ENCODE assay signal across 14 cellular contexts in the genomic region with DNA sequence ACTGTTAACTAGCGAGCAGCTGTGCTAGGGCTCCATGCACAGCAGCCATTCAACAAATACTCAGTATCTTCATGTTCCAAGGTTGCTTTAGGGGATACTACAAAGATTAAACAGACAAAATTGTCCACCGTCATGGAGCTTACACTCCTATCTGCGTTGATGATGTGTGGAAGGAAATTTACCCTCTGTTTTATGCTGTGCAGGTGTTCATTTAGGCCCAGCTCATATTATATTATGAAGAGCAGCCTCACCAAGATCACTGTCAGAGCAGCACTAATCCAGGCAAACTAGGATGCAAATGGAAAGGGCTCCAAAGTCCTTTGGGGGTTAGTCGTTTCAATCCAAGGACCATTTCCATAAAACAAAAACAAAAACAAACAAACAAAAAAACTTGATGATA. TPM values are rescaled to one million over a fixed set of nuclear protein-coding genes. Genes with fewer than 3 reads are reported as not detected.
A peak's percentile ranks its signal among the peaks of the same experiment; 100 is the strongest.
DNase-seq lines count a peak whose midpoint lies in the region; ATAC-seq and TF ChIP-seq lines count a peak whose summit lies in the region.
"Had no signal": no experiment of that assay in that cellular context is flagged by ENCODE, and none has a peak within 500 bp of the region (broad histone marks: within the 10 kb centered on the region; RNA-seq: fewer than 3 reads in every experiment).

No MANE protein-coding gene starts in this region.

- intact Hi-C loops in activated T-helper 1 cell treated with anti-CD3 and anti-CD28 coated beads, Interleukin-12 subunit alpha, Interleukin-12 subunit beta, Interleukin-2, Interleukin-4 antibody, amounts not matched to agents 30 ng/mL and 10 ng/mL and 1 ng/mL, durations not matched to agents 14 hours and 24 hours and 36 hours (cut with micrococcal nuclease): no loop called here

- H3K9me3 ChIP-seq in right atrium auricular region: no peaks in the 10 kb centered on the region
- H3K9me3 ChIP-seq: sigmoid colon had no signal

- TF ChIP-seq CTCF in GM12865 (IDR thresholded peaks at IDR 0.05; ENCODE audit: insufficient read depth, low read depth, low read length, missing control alignments) (no peak), right atrium auricular region (IDR thresholded peaks at IDR 0.05) (no peak)

- H3K27me3 ChIP-seq in right atrium auricular region: no peaks in the 10 kb centered on the region
- H3K27me3 ChIP-seq: sigmoid colon had no signal

- H3K4me1 Mint-ChIP-seq in activated T-helper 1 cell treated with anti-CD3 and anti-CD28 coated beads, Interleukin-12 subunit alpha, Interleukin-12 subunit beta, Interleukin-2, Interleukin-4 antibody, amounts not matched to agents 30 ng/mL and 10 ng/mL and 1 ng/mL, durations not matched to agents 14 hours and 24 hours and 36 hours (ENCODE audit: low read depth): peaks cover 97% of the 10 kb centered on the region
- H3K4me1 Mint-ChIP-seq in natural killer cell treated with Interleukin-12 subunit alpha and Interleukin-12 subunit beta and Interleukin-15 and Interleukin-18, amount 100 ng/mL, for 72 hours (ENCODE audit: low read depth in 2 of 2): peaks cover 53 to 69% of the 10 kb centered on the region in 2 donors

- peak overlapping the region; percentile 95 for H3K27ac Mint-ChIP-seq in activated T-helper 1 cell treated with anti-CD3 and anti-CD28 coated beads, Interleukin-12 subunit alpha, Interleukin-12 subunit beta, Interleukin-2, Interleukin-4 antibody, amounts not matched to agents 30 ng/mL and 10 ng/mL and 1 ng/mL, durations not matched to agents 14 hours and 24 hours and 36 hours
- H3K27ac Mint-ChIP-seq in natural killer cell treated with Interleukin-12 subunit alpha and Interleukin-12 subunit beta and Interleukin-15 and Interleukin-18, amount 100 ng/mL, for 72 hours: peak overlapping the region; percentile 90 to 93

- H3K27me3 Mint-ChIP-seq in activated T-helper 1 cell treated with anti-CD3 and anti-CD28 coated beads, Interleukin-12 subunit alpha, Interleukin-12 subunit beta, Interleukin-2, Interleukin-4 antibody, amounts not matched to agents 30 ng/mL and 10 ng/mL and 1 ng/mL, durations not matched to agents 14 hours and 24 hours and 36 hours (ENCODE audit: insufficient read depth): no peaks in the 10 kb centered on the region
- no peaks in the 10 kb centered on the region for H3K27me3 Mint-ChIP-seq in natural killer cell treated with Interleukin-12 subunit alpha and Interleukin-12 subunit beta and Interleukin-15 and Interleukin-18, amount 100 ng/mL, for 72 hours

- peaks cover 37% of the 10 kb centered on the region for H3K36me3 Mint-ChIP-seq in activated T-helper 1 cell treated with anti-CD3 and anti-CD28 coated beads, Interleukin-12 subunit alpha, Interleukin-12 subunit beta, Interleukin-2, Interleukin-4 antibody, amounts not matched to agents 30 ng/mL and 10 ng/mL and 1 ng/mL, durations not matched to agents 14 hours and 24 hours and 36 hours (ENCODE audit: low read depth)
- no peaks in the 10 kb centered on the region for H3K36me3 Mint-ChIP-seq in natural killer cell treated with Interleukin-12 subunit alpha and Interleukin-12 subunit beta and Interleukin-15 and Interleukin-18, amount 100 ng/mL, for 72 hours

- DNase-seq in GM12865 (ENCODE audit: low read depth) (no peak), right atrium auricular region (ENCODE audit: low spot score) (no peak), hippocampal formation (lab: John Stamatoyannopoulos, UW) (no peak)
- DNase-seq in activated T-helper 1 cell treated with anti-CD3 and anti-CD28 coated beads, Interleukin-12 subunit alpha, Interleukin-12 subunit beta, Interleukin-2, Interleukin-4 antibody, amounts not matched to agents 30 ng/mL and 10 ng/mL and 1 ng/mL, durations not matched to agents 14 hours and 24 hours and 36 hours (ENCODE audit: low spot score): no peak
- no peak for DNase-seq in natural killer cell treated with Interleukin-12 subunit alpha and Interleukin-12 subunit beta and Interleukin-15 and Interleukin-18, amount 100 ng/mL, for 72 hours (ENCODE audit: low spot score)
- DNase-seq: amygdala, GOT3, NCI-H2081, sigmoid colon, T1000 had no signal

- no peaks in the 10 kb centered on the region for H3K9me3 Mint-ChIP-seq in activated T-helper 1 cell treated with anti-CD3 and anti-CD28 coated beads, Interleukin-12 subunit alpha, Interleukin-12 subunit beta, Interleukin-2, Interleukin-4 antibody, amounts not matched to agents 30 ng/mL and 10 ng/mL and 1 ng/mL, durations not matched to agents 14 hours and 24 hours and 36 hours
- no peaks in the 10 kb centered on the region for H3K9me3 Mint-ChIP-seq in natural killer cell treated with Interleukin-12 subunit alpha and Interleukin-12 subunit beta and Interleukin-15 and Interleukin-18, amount 100 ng/mL, for 72 hours
- H3K9me3 Mint-ChIP-seq: neural crest cell had no signal

- H3K27ac ChIP-seq in right atrium auricular region: no peak overlapping the region
- H3K27ac ChIP-seq: HL-60, sigmoid colon had no signal

- H3K4me3 ChIP-seq in GM12865 (ENCODE audit: low read depth, low read length) (peak overlapping the region; percentile 19; the same call in 1 of the 2 replicates), right atrium auricular region (no peak overlapping the region)
- H3K4me3 ChIP-seq: sigmoid colon had no signal

- ATAC-seq in HG02885 (IDR thresholded peaks at IDR 0.05; ENCODE audit: poor library complexity, unreplicated experiment) (peak; percentile 7), GM18519 (IDR thresholded peaks at IDR 0.05; ENCODE audit: low FRiP score, unreplicated experiment) (no peak)
- ATAC-seq in natural killer cell treated with Interleukin-12 subunit alpha and Interleukin-12 subunit beta and Interleukin-15 and Interleukin-18, amount 100 ng/mL, for 72 hours: peak in 1 of 2 donors; percentile 30

- H3K4me3 Mint-ChIP-seq in activated T-helper 1 cell treated with anti-CD3 and anti-CD28 coated beads, Interleukin-12 subunit alpha, Interleukin-12 subunit beta, Interleukin-2, Interleukin-4 antibody, amounts not matched to agents 30 ng/mL and 10 ng/mL and 1 ng/mL, durations not matched to agents 14 hours and 24 hours and 36 hours: peak overlapping the region; percentile 61
- H3K4me3 Mint-ChIP-seq in natural killer cell treated with Interleukin-12 subunit alpha and Interleukin-12 subunit beta and Interleukin-15 and Interleukin-18, amount 100 ng/mL, for 72 hours: peak overlapping the region; percentile 71
- H3K4me3 Mint-ChIP-seq: neural crest cell had no signal

- peaks cover 0 to 45% of the 10 kb centered on the region in 2 donors for H3K4me1 ChIP-seq in right atrium auricular region

- H3K36me3 ChIP-seq in right atrium auricular region: no peaks in the 10 kb centered on the region
- H3K36me3 ChIP-seq: sigmoid colon had no signal

RNA-seq across cellular contexts. Expression of a gene that starts 13.4 kb away (rescaled TPM):
- total RNA-seq in activated T-helper 1 cell treated with anti-CD3 and anti-CD28 coated beads, Interleukin-12 subunit alpha, Interleukin-12 subunit beta, Interleukin-2, Interleukin-4 antibody, amounts not matched to agents 30 ng/mL and 10 ng/mL and 1 ng/mL, durations not matched to agents 14 hours and 24 hours and 36 hours: 340 and 367 TPM in 2 replicates
- 100 to 1,000 TPM; 284 to 319 TPM for total RNA-seq in natural killer cell treated with Interleukin-12 subunit alpha and Interleukin-12 subunit beta and Interleukin-15 and Interleukin-18, amount 100 ng/mL, for 72 hours
- total RNA-seq in right atrium auricular region: 10 to 100 TPM; 12.3 to 17.5 TPM

Comparison
In these comparisons a context has a peak if more than half of its experiments do, and no peak if none do; other contexts are left out.
1. RNA of a gene that starts 13.4 kb away (total RNA-seq): 340 to 367 TPM in activated T-helper 1 cell treated with anti-CD3 and anti-CD28 coated beads, Interleukin-12 subunit alpha, Interleukin-12 subunit beta, Interleukin-2, Interleukin-4 antibody, amounts not matched to agents 30 ng/mL and 10 ng/mL and 1 ng/mL, durations not matched to agents 14 hours and 24 hours and 36 hours and 284 to 319 TPM in natural killer cell treated with Interleukin-12 subunit alpha and Interleukin-12 subunit beta and Interleukin-15 and Interleukin-18, amount 100 ng/mL, for 72 hours; 12.3 to 17.5 TPM in right atrium auricular region; every median in the first group is over 10 times any median in the second.